ENCODE assay signal across 13 cellular contexts in the genomic region with DNA sequence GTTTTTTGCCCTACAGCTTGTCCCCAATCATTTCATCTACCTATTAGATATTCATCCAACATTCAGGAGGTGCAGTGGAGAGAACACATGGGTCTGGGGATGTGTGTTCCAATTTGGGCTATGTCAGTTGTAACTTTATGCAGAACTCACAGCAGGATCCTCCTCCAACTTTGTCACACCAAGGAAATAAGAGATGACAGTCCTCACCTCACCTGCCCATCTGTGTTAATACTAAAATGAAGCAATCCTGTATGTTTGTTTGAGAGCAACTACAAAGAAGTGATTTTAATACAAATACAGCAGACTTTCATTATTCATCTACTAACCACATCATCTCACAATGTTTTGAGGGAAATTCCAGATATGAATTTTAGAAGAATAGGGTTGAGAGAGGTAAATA.
DNase-seq lines count a peak whose midpoint lies in the region; ATAC-seq and TF ChIP-seq lines count a peak whose summit lies in the region.
"Had no signal": no experiment of that assay in that cellular context is flagged by ENCODE, and none has a peak within 500 bp of the region (broad histone marks: within the 10 kb centered on the region; RNA-seq: fewer than 3 reads in every experiment).

No MANE protein-coding gene starts in this region.

- no peaks in the 10 kb centered on the region for H3K27me3 ChIP-seq in spleen (replicated peaks in 1 of 7)
- no peaks in the 10 kb centered on the region for H3K27me3 ChIP-seq in neuronal stem cell (ENCODE audit: control insufficient read depth in 3 of 3, insufficient read depth in 3 of 3, low read depth in 1 of 3, low read length in 3 of 3)
- H3K27me3 ChIP-seq: vagina had no signal

- no peaks in the 10 kb centered on the region for H3K27me3 Mint-ChIP-seq in activated CD8-positive, alpha-beta memory T cell treated with anti-CD3 and anti-CD28 coated beads, Interleukin-2, amount 10 ng/mL, durations not matched to agents 7 days and 5 days
- no peaks in the 10 kb centered on the region for H3K27me3 Mint-ChIP-seq in activated CD8-positive, alpha-beta T cell treated with anti-CD3 and anti-CD28 coated beads for 36 hours

- no peak overlapping the region for H2AFZ ChIP-seq in neuronal stem cell (ENCODE audit: low read length)

- H3K9me3 ChIP-seq in spleen = no peaks in the 10 kb centered on the region
- no peaks in the 10 kb centered on the region for H3K9me3 ChIP-seq in neuronal stem cell (replicated peaks in 1 of 2; ENCODE audit: control insufficient read depth in 2 of 2, insufficient read depth in 1 of 2, low read depth in 1 of 2, low read length in 2 of 2)
- H3K9me3 ChIP-seq: vagina had no signal

- H3K14ac ChIP-seq in neuronal stem cell (ENCODE audit: low read length) = no peak overlapping the region

- TF ChIP-seq POLR2A in spleen (IDR thresholded peaks at IDR 0.05) = no peak

- CTCF ChIA-PET in activated CD8-positive, alpha-beta memory T cell treated with anti-CD3 and anti-CD28 coated beads, Interleukin-2, amount 10 ng/mL, durations not matched to agents 7 days and 5 days (lab: Charles Lee) = interaction anchor here (0.6 to 1.3 kb wide), 2 partner anchors 145 to 1227 kb away, joined by 3 to 4 read pairs; no protein-coding TSS in a partner anchor
- CTCF ChIA-PET in activated CD8-positive, alpha-beta T cell treated with anti-CD3 and anti-CD28 coated beads for 36 hours (lab: Charles Lee) = interaction anchor here (1.2 to 8.4 kb wide), 4 partner anchors 96 to 221 kb away, joined by 3 to 169 read pairs (median 68); no protein-coding TSS in a partner anchor

- no peak overlapping the region for H4K91ac ChIP-seq in neuronal stem cell (ENCODE audit: low read depth, low read length, poor library complexity)

- H3K18ac ChIP-seq in neuronal stem cell (ENCODE audit: low read length) = no peak overlapping the region

- no peak overlapping the region for H3K4me2 ChIP-seq in neuronal stem cell (ENCODE audit: insufficient read depth, low read length, poor library complexity, severe bottlenecking)

- no peak overlapping the region for H2AK5ac ChIP-seq in neuronal stem cell (ENCODE audit: low read depth, low read length)

- ATAC-seq in activated CD8-positive, alpha-beta memory T cell treated with anti-CD3 and anti-CD28 coated beads, Interleukin-2, amount 10 ng/mL, durations not matched to agents 7 days and 5 days = peak; percentile 20
- ATAC-seq in HG02973 (IDR thresholded peaks at IDR 0.05; ENCODE audit: unreplicated experiment) = peak; percentile 31
- peak; percentile 49 for ATAC-seq in activated CD8-positive, alpha-beta T cell treated with anti-CD3 and anti-CD28 coated beads for 36 hours
- ATAC-seq: WTC11 had no signal

- peaks cover 0 to 8% (median 0%) of the 10 kb centered on the region in 6 donors for H3K36me3 ChIP-seq in spleen
- no peaks in the 10 kb centered on the region for H3K36me3 ChIP-seq in neuronal stem cell (replicated peaks in 1 of 2; ENCODE audit: control insufficient read depth in 2 of 2, insufficient read depth in 2 of 2, low read length in 2 of 2)
- H3K36me3 ChIP-seq: vagina had no signal

- H3K4me1 ChIP-seq in spleen (peaks cover 22 to 100% (median 75%) of the 10 kb centered on the region in 6 donors), neuronal stem cell (ENCODE audit: control insufficient read depth in 2 of 2, insufficient read depth in 1 of 2, low read depth in 1 of 2, low read length in 2 of 2) (no peaks in the 10 kb centered on the region)
- H3K4me1 ChIP-seq: vagina had no signal

- peaks cover 5% of the 10 kb centered on the region for H3K9me3 Mint-ChIP-seq in activated CD8-positive, alpha-beta memory T cell treated with anti-CD3 and anti-CD28 coated beads, Interleukin-2, amount 10 ng/mL, durations not matched to agents 7 days and 5 days (ENCODE audit: low read depth)
- no peaks in the 10 kb centered on the region for H3K9me3 Mint-ChIP-seq in activated CD8-positive, alpha-beta T cell treated with anti-CD3 and anti-CD28 coated beads for 36 hours
- H3K9me3 Mint-ChIP-seq: WTC11 had no signal

- H3K4me3 ChIP-seq in spleen (no peak overlapping the region), neuronal stem cell (ENCODE audit: low read length in 2 of 2) (no peak overlapping the region)
- H3K4me3 ChIP-seq: vagina had no signal

- peak overlapping the region; percentile 72 for H3K4me3 Mint-ChIP-seq in activated CD8-positive, alpha-beta memory T cell treated with anti-CD3 and anti-CD28 coated beads, Interleukin-2, amount 10 ng/mL, durations not matched to agents 7 days and 5 days
- peak overlapping the region; percentile 81 for H3K4me3 Mint-ChIP-seq in activated CD8-positive, alpha-beta T cell treated with anti-CD3 and anti-CD28 coated beads for 36 hours
- H3K4me3 Mint-ChIP-seq: WTC11 had no signal

- H2BK12ac ChIP-seq in neuronal stem cell (ENCODE audit: low read length) = no peak overlapping the region

- intact Hi-C loops in activated CD8-positive, alpha-beta T cell treated with anti-CD3 and anti-CD28 coated beads for 36 hours (cut with micrococcal nuclease) = loop anchor here (5.0 kb wide), 2 partner anchors 34 to 129 kb away; a partner anchor contains a TSS
- intact Hi-C loops in spleen (cut with DNase I; ENCODE audit: low total_unique reads) = no loop called here

- TF ChIP-seq CTCF in activated CD8-positive, alpha-beta T cell treated with anti-CD3 and anti-CD28 coated beads for 36 hours (IDR thresholded peaks at IDR 0.05) = no peak
- no peak for TF ChIP-seq CTCF in spleen (IDR thresholded peaks at IDR 0.05 in 8 of 11, conservative IDR thresholded peaks at IDR 0.05 in 3 of 11)

- DNase-seq in activated CD8-positive, alpha-beta memory T cell treated with anti-CD3 and anti-CD28 coated beads, Interleukin-2, amount 10 ng/mL, durations not matched to agents 7 days and 5 days = no peak
- DNase-seq in activated CD8-positive, alpha-beta memory T cell treated with anti-CD3 and anti-CD28 coated beads, Interleukin-2, amount 50 U/mL, for 4 hours = no peak
- DNase-seq in activated CD8-positive, alpha-beta T cell treated with anti-CD3 and anti-CD28 coated beads for 36 hours = peak; percentile 20
- no peak for DNase-seq in spleen
- no peak for DNase-seq in ureter (ENCODE audit: low spot score)
- DNase-seq in neuronal stem cell (ENCODE audit: low spot score) = no peak
- no peak for DNase-seq in DMS53 treated with DMSO at 0.1 percent for 48 hours (lab: John Stamatoyannopoulos, UW; ENCODE audit: unreplicated experiment)
- DNase-seq: ACHN; NCI-H2171; stimulated activated CD8-positive, alpha-beta memory T cell treated with anti-CD3 and anti-CD28 coated beads, Interleukin-4, amount 100 ng/mL, for 48 hours had no signal

- H2BK15ac ChIP-seq in neuronal stem cell (ENCODE audit: low read length) = no peak overlapping the region

- H3K27ac ChIP-seq in spleen (peak overlapping the region; percentile 42 to 84 (median 58)), neuronal stem cell (replicated peaks; ENCODE audit: low read length) (no peak overlapping the region)
- H3K27ac ChIP-seq: vagina had no signal

- POLR2A ChIA-PET in activated CD8-positive, alpha-beta T cell treated with anti-CD3 and anti-CD28 coated beads for 36 hours (lab: Charles Lee) = interaction anchor here (0.8 to 2.3 kb wide), 6 partner anchors 15 to 127 kb away, joined by 3 to 7 read pairs (median 4); a partner anchor contains a TSS

- H3K9ac ChIP-seq in neuronal stem cell (ENCODE audit: low read depth, low read length, poor library complexity) = no peak overlapping the region

- H2BK5ac ChIP-seq in neuronal stem cell (ENCODE audit: low read length) = no peak overlapping the region

- H3K36me3 Mint-ChIP-seq in activated CD8-positive, alpha-beta memory T cell treated with anti-CD3 and anti-CD28 coated beads, Interleukin-2, amount 10 ng/mL, durations not matched to agents 7 days and 5 days = peaks cover 23% of the 10 kb centered on the region
- peaks cover 10% of the 10 kb centered on the region for H3K36me3 Mint-ChIP-seq in activated CD8-positive, alpha-beta T cell treated with anti-CD3 and anti-CD28 coated beads for 36 hours (ENCODE audit: low read depth)
- H3K36me3 Mint-ChIP-seq: WTC11 had no signal

- no peak overlapping the region for H3K4ac ChIP-seq in neuronal stem cell (ENCODE audit: low read length)

- H2BK120ac ChIP-seq in neuronal stem cell (ENCODE audit: low read depth, low read length) = no peak overlapping the region

- no peak overlapping the region for H3K23ac ChIP-seq in neuronal stem cell (ENCODE audit: low read depth, low read length, poor library complexity)

- no peak overlapping the region for H4K8ac ChIP-seq in neuronal stem cell (ENCODE audit: low read depth, low read length)

- H3K79me1 ChIP-seq in neuronal stem cell (ENCODE audit: low read depth, low read length) = no peaks in the 10 kb centered on the region

- peak overlapping the region; percentile 96 for H3K27ac Mint-ChIP-seq in activated CD8-positive, alpha-beta memory T cell treated with anti-CD3 and anti-CD28 coated beads, Interleukin-2, amount 10 ng/mL, durations not matched to agents 7 days and 5 days
- peak overlapping the region; percentile 99 for H3K27ac Mint-ChIP-seq in activated CD8-positive, alpha-beta T cell treated with anti-CD3 and anti-CD28 coated beads for 36 hours
- H3K27ac Mint-ChIP-seq: WTC11 had no signal

- H3K4me1 Mint-ChIP-seq in activated CD8-positive, alpha-beta memory T cell treated with anti-CD3 and anti-CD28 coated beads, Interleukin-2, amount 10 ng/mL, durations not matched to agents 7 days and 5 days = peaks cover 74% of the 10 kb centered on the region
- H3K4me1 Mint-ChIP-seq in activated CD8-positive, alpha-beta T cell treated with anti-CD3 and anti-CD28 coated beads for 36 hours (ENCODE audit: low read depth) = peaks cover 71% of the 10 kb centered on the region
